In the genomic region with DNA sequence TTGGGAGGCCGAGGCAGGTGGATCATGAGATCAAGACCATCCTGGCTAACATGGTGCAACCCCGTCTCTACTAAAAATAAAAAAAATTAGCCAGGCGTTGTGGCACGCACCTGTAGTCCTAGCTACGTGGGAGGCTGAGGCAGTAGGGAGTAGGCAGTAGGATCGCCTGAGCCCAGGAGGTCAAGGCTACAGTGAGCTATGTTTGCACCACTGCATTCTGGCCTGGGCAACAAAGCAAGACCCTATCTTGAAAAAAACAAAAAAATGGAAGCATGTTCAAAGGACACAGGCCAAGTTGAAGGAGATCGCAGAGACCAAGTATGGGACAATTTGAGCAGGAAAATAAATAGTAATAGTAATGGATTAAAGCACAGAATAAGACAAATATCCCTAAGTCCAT, we compare ENCODE assay signal across 1 cellular context.
TF ChIP-seq lines count a peak whose summit lies in the region.

No MANE protein-coding gene starts in this region.

TF ChIP-seq in IMR-90, 13 proteins besides CTCF, POLR2A, EP300 and RAD21:
- no peak for TF ChIP-seq RCOR1 (IDR thresholded peaks at IDR 0.05; ENCODE audit: insufficient replicate concordance, low read length)
- no peak for TF ChIP-seq CHD1 (IDR thresholded peaks at IDR 0.05; ENCODE audit: low read depth, low read length)
- TF ChIP-seq MAFK (IDR thresholded peaks at IDR 0.05; ENCODE audit: low read depth, low read length): no peak
- no peak for TF ChIP-seq CEBPB (IDR thresholded peaks at IDR 0.05; ENCODE audit: low read depth, low read length)
- TF ChIP-seq, protein P1, sequence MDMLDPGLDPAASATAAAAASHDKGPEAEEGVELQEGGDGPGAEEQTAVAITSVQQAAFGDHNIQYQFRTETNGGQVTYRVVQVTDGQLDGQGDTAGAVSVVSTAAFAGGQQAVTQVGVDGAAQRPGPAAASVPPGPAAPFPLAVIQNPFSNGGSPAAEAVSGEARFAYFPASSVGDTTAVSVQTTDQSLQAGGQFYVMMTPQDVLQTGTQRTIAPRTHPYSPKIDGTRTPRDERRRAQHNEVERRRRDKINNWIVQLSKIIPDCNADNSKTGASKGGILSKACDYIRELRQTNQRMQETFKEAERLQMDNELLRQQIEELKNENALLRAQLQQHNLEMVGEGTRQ (IDR thresholded peaks at IDR 0.05; ENCODE audit: low read depth, low read length): no peak
- no peak for TF ChIP-seq NFE2L2 (IDR thresholded peaks at IDR 0.05; ENCODE audit: low read depth, low read length)
- no peak for TF ChIP-seq FOS (IDR thresholded peaks at IDR 0.05; ENCODE audit: low read depth, low read length)
- TF ChIP-seq, protein P2, sequence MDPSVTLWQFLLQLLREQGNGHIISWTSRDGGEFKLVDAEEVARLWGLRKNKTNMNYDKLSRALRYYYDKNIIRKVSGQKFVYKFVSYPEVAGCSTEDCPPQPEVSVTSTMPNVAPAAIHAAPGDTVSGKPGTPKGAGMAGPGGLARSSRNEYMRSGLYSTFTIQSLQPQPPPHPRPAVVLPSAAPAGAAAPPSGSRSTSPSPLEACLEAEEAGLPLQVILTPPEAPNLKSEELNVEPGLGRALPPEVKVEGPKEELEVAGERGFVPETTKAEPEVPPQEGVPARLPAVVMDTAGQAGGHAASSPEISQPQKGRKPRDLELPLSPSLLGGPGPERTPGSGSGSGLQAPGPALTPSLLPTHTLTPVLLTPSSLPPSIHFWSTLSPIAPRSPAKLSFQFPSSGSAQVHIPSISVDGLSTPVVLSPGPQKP (IDR thresholded peaks at IDR 0.05; ENCODE audit: borderline replicate concordance, low read depth, low read length): no peak
- TF ChIP-seq MXI1 (IDR thresholded peaks at IDR 0.05; ENCODE audit: borderline replicate concordance, low read depth, low read length): no peak
- no peak for TF ChIP-seq MAZ (IDR thresholded peaks at IDR 0.05; ENCODE audit: borderline replicate concordance, low read depth, low read length)
